Comparison of ENCODE assay signal across 1 cellular context in the genomic region with DNA sequence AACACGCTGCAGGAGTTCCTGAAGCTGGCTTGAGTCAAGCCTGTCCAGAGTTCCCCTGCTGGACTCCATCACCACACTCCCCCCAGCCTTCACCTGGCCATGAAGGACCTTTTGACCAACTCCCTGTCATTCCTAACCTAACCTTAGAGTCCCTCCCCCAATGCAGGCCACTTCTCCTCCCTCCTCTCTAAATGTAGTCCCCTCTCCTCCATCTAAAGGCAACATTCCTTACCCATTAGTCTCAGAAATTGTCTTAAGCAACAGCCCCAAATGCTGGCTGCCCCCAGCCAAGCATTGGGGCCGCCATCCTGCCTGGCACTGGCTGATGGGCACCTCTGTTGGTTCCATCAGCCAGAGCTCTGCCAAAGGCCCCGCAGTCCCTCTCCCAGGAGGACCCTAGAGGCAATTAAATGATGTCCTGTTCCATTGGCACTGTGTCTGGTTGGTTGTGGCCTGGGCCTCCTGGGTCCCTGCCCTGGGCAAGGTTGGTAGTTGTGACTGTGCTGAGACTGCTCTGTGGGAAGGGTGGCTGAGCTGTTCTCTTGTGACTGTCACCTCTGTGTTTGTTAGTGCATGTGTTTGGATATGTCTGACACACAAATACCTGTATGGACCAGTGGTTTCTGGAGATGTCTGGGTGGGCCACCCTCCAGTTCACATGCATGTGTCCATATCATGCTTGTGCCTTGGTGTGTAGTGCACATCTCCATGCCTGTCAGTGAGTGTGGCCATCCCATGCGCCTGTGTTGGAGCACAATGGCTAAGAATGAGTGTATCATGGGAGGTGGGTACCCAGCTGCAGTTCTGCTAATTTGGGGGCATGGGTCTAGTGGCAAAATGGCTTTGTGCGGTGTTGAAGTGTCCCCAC.
TF ChIP-seq lines count a peak whose summit lies in the region.

No MANE protein-coding gene starts in this region.

TF ChIP-seq in endothelial cell of umbilical vein, 7 proteins besides CTCF, POLR2A, EP300 and RAD21:
- no peak for TF ChIP-seq MAX (IDR thresholded peaks at IDR 0.05; ENCODE audit: insufficient read depth, insufficient read length)
- no peak for TF ChIP-seq GATA2 (IDR thresholded peaks at IDR 0.05; ENCODE audit: insufficient read depth, insufficient read length, low read depth, low read length)
- TF ChIP-seq FOS (IDR thresholded peaks at IDR 0.05; ENCODE audit: borderline replicate concordance, insufficient read depth, low read length), result no peak
- TF ChIP-seq POLR2AphosphoS5 (IDR thresholded peaks at IDR 0.05; ENCODE audit: insufficient read depth, low read depth, low read length), result no peak
- no peak for TF ChIP-seq MYC (IDR thresholded peaks at IDR 0.05; ENCODE audit: low read depth, low read length)
- no peak for TF ChIP-seq JUN (IDR thresholded peaks at IDR 0.05; ENCODE audit: borderline replicate concordance, insufficient read depth, insufficient read length, low read depth)
- no peak for TF ChIP-seq EZH2 (IDR thresholded peaks at IDR 0.05; ENCODE audit: borderline replicate concordance, low read depth, low read length, severe bottlenecking)
